Comparison of ENCODE assay signal across 26 cellular contexts in the genomic region with DNA sequence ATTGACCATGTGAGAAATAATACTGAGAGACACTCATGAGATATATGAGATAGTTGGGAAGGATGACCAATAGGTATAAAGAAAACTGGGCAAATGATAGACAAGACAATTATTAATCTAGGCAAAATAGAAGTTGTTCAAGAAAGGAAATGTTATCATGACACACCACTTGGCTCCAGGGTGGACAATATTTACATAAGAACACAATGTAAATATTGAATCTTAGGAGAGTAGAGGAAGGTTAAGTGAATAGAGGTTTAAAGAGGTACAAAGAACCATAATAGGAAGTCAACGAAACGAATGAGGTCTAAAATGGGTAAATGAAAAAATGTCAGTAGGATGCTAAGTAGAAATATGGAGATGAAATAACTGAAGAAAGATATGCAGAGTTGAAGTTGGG.
DNase-seq lines count a peak whose midpoint lies in the region; ATAC-seq, FAIRE-seq and TF ChIP-seq lines count a peak whose summit lies in the region.
"Had no signal": no experiment of that assay in that cellular context is flagged by ENCODE, and none has a peak within 500 bp of the region (broad histone marks: within the 10 kb centered on the region; RNA-seq: fewer than 3 reads in every experiment).

No MANE protein-coding gene starts in this region.

- no peak overlapping the region for H3K27ac ChIP-seq in PC-3 (ENCODE audit: low read length)
- no peak overlapping the region for H3K27ac ChIP-seq in HepG2 (ENCODE audit: extremely low read length, insufficient read depth, low read length)
- no peak overlapping the region for H3K27ac ChIP-seq in esophagus squamous epithelium
- H3K27ac ChIP-seq: 22Rv1; A549; BLaER1 treated with 17β-estradiol and CSF1 and Interleukin-3, amounts not matched to agents 10 nM and 100 nM had no signal

- POLR2A ChIA-PET in PC-3 (lab: Charles Lee; ENCODE audit: unreplicated experiment) = no interaction called here
- POLR2A ChIA-PET in HepG2 (lab: Yijun Ruan, JAX) = no interaction called here

- intact Hi-C loops in PC-3 (cut with micrococcal nuclease) = no loop called here
- intact Hi-C loops in HepG2 (cut with micrococcal nuclease; ENCODE audit: unreplicated experiment) = no loop called here
- intact Hi-C loops in esophagus squamous epithelium (cut with DNase I) = no loop called here

- H3K79me2 ChIP-seq in PC-3 (ENCODE audit: low read length) (no peaks in the 10 kb centered on the region), HepG2 (ENCODE audit: insufficient read depth, low read length) (no peaks in the 10 kb centered on the region)

- H4K20me1 ChIP-seq in PC-3 (ENCODE audit: low read length) (no peaks in the 10 kb centered on the region), HepG2 (ENCODE audit: insufficient read depth, low read length) (no peaks in the 10 kb centered on the region)
- H4K20me1 ChIP-seq: BLaER1 treated with 17β-estradiol and CSF1 and Interleukin-3, amounts not matched to agents 10 nM and 100 nM had no signal

- WGBS in HepG2 (ENCODE audit: low lambda C conversion rate) = 13% methylated on average over 2 of the region's 2 CpGs
- WGBS in esophagus squamous epithelium, 2 donors = 39 to 66% methylated on average over 2 of the region's 2 CpGs

- no TSS peak for BruUV-seq in PC-3 (replicated peaks; lab: Mats Ljungman, UMichigan)
- no TSS peak for BruUV-seq in HepG2 (replicated peaks; lab: Mats Ljungman, UMichigan)

- TF ChIP-seq POLR2A in HepG2 (IDR thresholded peaks at IDR 0.05; ENCODE audit: insufficient read depth in 1 of 2, low read depth in 2 of 2, low read length in 2 of 2) (no peak), esophagus squamous epithelium (IDR thresholded peaks at IDR 0.05) (no peak)

- DNase-seq in NCI-H2029 treated with DMSO at 0.1 percent for 48 hours (lab: John Stamatoyannopoulos, UW) = peak; percentile 18
- no peak for DNase-seq in NCI-H2029 (lab: John Stamatoyannopoulos, UW)
- peak; percentile 63 for DNase-seq in PC-3
- DNase-seq in epithelial cell of esophagus (ENCODE audit: low read depth) = peak; percentile 3
- DNase-seq in HepG2 (ENCODE audit: low spot score) = no peak
- DNase-seq in esophagus squamous epithelium (lab: John Stamatoyannopoulos, UW) = no peak
- no peak for DNase-seq in 8988T
- no peak for DNase-seq in stimulated activated CD4-positive, alpha-beta T cell treated with anti-CD3 and anti-CD28 coated beads, Interleukin-15, amount 100 ng/mL, for 24 hours
- DNase-seq: ACHN; AML-193; BE2C; Calu3; CD4-positive, alpha-beta T cell; COR-L47; DMS79; EL; GDM1; GOT3; HFFc6 had no signal

- TF ChIP-seq RAD21 in HepG2 (CRISPR knock-in tag; IDR thresholded peaks at IDR 0.05) = no peak

- in situ Hi-C loops in HepG2 (cut with HindIII; ENCODE audit: extremely low pct_ligation_motif_present, low pct_unique_long_range_greater_than_20kb) = no loop called here

- ATAC-seq in PC-3 (peak; percentile 75), HepG2 (no peak)
- ATAC-seq: A549 had no signal

- no peak for FAIRE-seq in HepG2 (lab: Jason Lieb, UNC)
- FAIRE-seq: A549, GM12891, GM18507, H54 had no signal

- H3K4me1 ChIP-seq in PC-3 (ENCODE audit: insufficient read depth, low read length) (peaks cover 25% of the 10 kb centered on the region), HepG2 (ENCODE audit: insufficient read depth, low read length) (no peaks in the 10 kb centered on the region), esophagus squamous epithelium (no peaks in the 10 kb centered on the region)
- H3K4me1 ChIP-seq: A549, BE2C, HAP-1 had no signal

- no peak for TF ChIP-seq CTCF in PC-3 (conservative IDR thresholded peaks at IDR 0.05; ENCODE audit: low read depth, low read length)
- no peak for TF ChIP-seq CTCF in epithelial cell of esophagus (IDR thresholded peaks at IDR 0.05; ENCODE audit: insufficient read depth, low read depth, low read length, missing control alignments)
- no peak for TF ChIP-seq CTCF in HepG2 (CRISPR knock-in tag; IDR thresholded peaks at IDR 0.05)
- no peak for TF ChIP-seq CTCF in esophagus squamous epithelium (IDR thresholded peaks at IDR 0.05)

- H3K4me3 ChIP-seq in PC-3 (ENCODE audit: low read length) (no peak overlapping the region), epithelial cell of esophagus (ENCODE audit: low read length) (no peak overlapping the region), HepG2 (replicated peaks in 1 of 3; ENCODE audit: insufficient read depth in 1 of 3, low read depth in 2 of 3, low read length in 3 of 3) (no peak overlapping the region), esophagus squamous epithelium (no peak overlapping the region)
- H3K4me3 ChIP-seq: A549; BLaER1 treated with 17β-estradiol and CSF1 and Interleukin-3, amounts not matched to agents 10 nM and 100 nM; HAP-1 had no signal

- H3K27me3 ChIP-seq in PC-3 (ENCODE audit: low read length) (no peaks in the 10 kb centered on the region), HepG2 (ENCODE audit: control insufficient read depth in 1 of 2, insufficient read depth in 2 of 2, low read length in 2 of 2) (no peaks in the 10 kb centered on the region), esophagus squamous epithelium (no peaks in the 10 kb centered on the region)
- H3K27me3 ChIP-seq: BE2C; BLaER1 treated with 17β-estradiol and CSF1 and Interleukin-3, amounts not matched to agents 10 nM and 100 nM had no signal

- no peak overlapping the region for H3K9ac ChIP-seq in PC-3 (ENCODE audit: low read length)
- H3K9ac ChIP-seq in HepG2 (ENCODE audit: insufficient read depth, low read depth, low read length) = no peak overlapping the region
- H3K9ac ChIP-seq: BLaER1 treated with 17β-estradiol and CSF1 and Interleukin-3, amounts not matched to agents 10 nM and 100 nM had no signal

- no peaks in the 10 kb centered on the region for H3K9me2 ChIP-seq in PC-3 (replicated peaks; ENCODE audit: low read length)

- H3F3A ChIP-seq in PC-3 (ENCODE audit: low read length, unreplicated experiment) = no peaks in the 10 kb centered on the region

- H3K4me2 ChIP-seq in PC-3 (ENCODE audit: low read length) = no peak overlapping the region
- H3K4me2 ChIP-seq in HepG2 (ENCODE audit: low read depth, low read length) = no peak overlapping the region
- H3K4me2 ChIP-seq: A549; BLaER1 treated with 17β-estradiol and CSF1 and Interleukin-3, amounts not matched to agents 10 nM and 100 nM had no signal

- H3K36me3 ChIP-seq in PC-3 (ENCODE audit: low read depth, low read length) = no peaks in the 10 kb centered on the region
- H3K36me3 ChIP-seq in HepG2 (replicated peaks in 1 of 2; ENCODE audit: control insufficient read depth in 1 of 2, insufficient read depth in 2 of 2, low read length in 2 of 2) = no peaks in the 10 kb centered on the region
- H3K36me3 ChIP-seq in esophagus squamous epithelium = no peaks in the 10 kb centered on the region
- H3K36me3 ChIP-seq: BE2C; BLaER1 treated with 17β-estradiol and CSF1 and Interleukin-3, amounts not matched to agents 10 nM and 100 nM; HAP-1 had no signal

- CTCF ChIA-PET in PC-3 (lab: Charles Lee) (no interaction called here), HepG2 (lab: Yijun Ruan, JAX; ENCODE audit: low intra/inter-chr PET ratio, low total read pairs) (no interaction called here)

- H3K9me3 ChIP-seq in PC-3 (ENCODE audit: low read length) (0 out of 2 replicates have a peak, but pooled peaks cover 4% of the 10 kb centered on the region), HepG2 (ENCODE audit: low read length) (peaks cover 12% of the 10 kb centered on the region; the same call in 1 of the 2 replicates), esophagus squamous epithelium (peaks cover 0 to 5% (median 0%) of the 10 kb centered on the region in 3 donors)
- H3K9me3 ChIP-seq: A549, BE2C, HAP-1 had no signal

- no peak for TF ChIP-seq EP300 in HepG2 (IDR thresholded peaks at IDR 0.05; ENCODE audit: low read depth in 2 of 2, low read length in 2 of 2)
- no peak for TF ChIP-seq EP300 in HepG2 (CRISPR knock-in tag; IDR thresholded peaks at IDR 0.05; ENCODE audit: borderline replicate concordance)

- no peak overlapping the region for H2AFZ ChIP-seq in PC-3 (ENCODE audit: low read length)
- no peak overlapping the region for H2AFZ ChIP-seq in HepG2 (ENCODE audit: low read length)

TF ChIP-seq in HepG2, 621 proteins besides CTCF, POLR2A, EP300 and RAD21:
- no peak for TF ChIP-seq SP5 (CRISPR knock-in tag; IDR thresholded peaks at IDR 0.05; ENCODE audit: borderline replicate concordance, low read depth)
- TF ChIP-seq SMAD1 (CRISPR knock-in tag; IDR thresholded peaks at IDR 0.05; ENCODE audit: borderline replicate concordance, low read depth) = no peak
- peak; percentile 90 for TF ChIP-seq FOXA1 (IDR thresholded peaks at IDR 0.05)
- no peak for TF ChIP-seq FOXA1 (CRISPR knock-in tag; IDR thresholded peaks at IDR 0.05)
- TF ChIP-seq U2AF2 (IDR thresholded peaks at IDR 0.05; ENCODE audit: low read depth, low read length) = no peak
- TF ChIP-seq MAFF (IDR thresholded peaks at IDR 0.05; ENCODE audit: low read depth, low read length) = no peak
- TF ChIP-seq SPEN (CRISPR knock-in tag; IDR thresholded peaks at IDR 0.05; ENCODE audit: low read depth) = no peak
- no peak for TF ChIP-seq ZNF552 (CRISPR knock-in tag; IDR thresholded peaks at IDR 0.05; ENCODE audit: borderline replicate concordance)
- 0 out of 2 replicates have a peak, but pooled peaks have one; percentile 16 for TF ChIP-seq FOXA3 (CRISPR knock-in tag; IDR thresholded peaks at IDR 0.05)
- TF ChIP-seq PLRG1 (conservative IDR thresholded peaks at IDR 0.05) = no peak

Comparison
In these comparisons a context has a peak if more than half of its experiments do, and no peak if none do; other contexts are left out.
1. DNase-seq: peak in NCI-H2029 treated with DMSO at 0.1 percent for 48 hours (single experiment), PC-3 (single experiment) and epithelial cell of esophagus (single experiment); none in NCI-H2029 (single experiment), HepG2 (single experiment), esophagus squamous epithelium (single experiment), 8988T (single experiment) and stimulated activated CD4-positive, alpha-beta T cell treated with anti-CD3 and anti-CD28 coated beads, Interleukin-15, amount 100 ng/mL, for 24 hours (single experiment).